Comparison of ENCODE assay signal across 21 cellular contexts in genomic region chr6:35065441-35065800, GRCh38.
"Had no signal": no experiment of that assay in that cellular context is flagged by ENCODE, and none has a peak within 500 bp of the region (broad histone marks: within the 10 kb centered on the region; RNA-seq: fewer than 3 reads in every experiment).

No MANE protein-coding gene starts in this region.

- H3K27me3 Mint-ChIP-seq: activated naive CD8-positive, alpha-beta T cell; activated T-cell treated with anti-CD3 and anti-CD28 coated beads, Interleukin-2, amount 50 U/mL, for 24 hours; central memory CD8-positive, alpha-beta T cell; naive thymus-derived CD4-positive, alpha-beta T cell; progenitor cell of endocrine pancreas had no signal

- H3K27ac Mint-ChIP-seq: activated naive CD8-positive, alpha-beta T cell; activated T-cell treated with anti-CD3 and anti-CD28 coated beads, Interleukin-2, amount 50 U/mL, for 24 hours; activated T-helper 2 cell treated with anti-CD3 and anti-CD28 coated beads, Interferon-gamma antibody, Interleukin-2, Interleukin-4, amounts not matched to agents 10 μg/mL and 5 μg/mL and 100 μg/mL, durations not matched to agents 14 hours and 24 hours and 36 hours; naive thymus-derived CD4-positive, alpha-beta T cell; WTC11 had no signal

- H3K4me3 Mint-ChIP-seq: activated naive CD8-positive, alpha-beta T cell; activated T-cell treated with anti-CD3 and anti-CD28 coated beads, Interleukin-2, amount 50 U/mL, for 24 hours; central memory CD8-positive, alpha-beta T cell; naive thymus-derived CD4-positive, alpha-beta T cell; neural crest cell; WTC11 had no signal

- H3K9me3 ChIP-seq: adrenal gland, ascending aorta, stomach, vagina had no signal

- H3K9me3 Mint-ChIP-seq: activated T-cell treated with anti-CD3 and anti-CD28 coated beads, Interleukin-2, amount 50 U/mL, for 24 hours; activated T-helper 2 cell treated with anti-CD3 and anti-CD28 coated beads, Interferon-gamma antibody, Interleukin-2, Interleukin-4, amounts not matched to agents 10 μg/mL and 5 μg/mL and 100 μg/mL, durations not matched to agents 14 hours and 24 hours and 36 hours; central memory CD8-positive, alpha-beta T cell; naive thymus-derived CD4-positive, alpha-beta T cell; neural crest cell; WTC11 had no signal

- H3K4me3 ChIP-seq: adrenal gland, ascending aorta, dorsolateral prefrontal cortex, stomach, vagina had no signal

- ATAC-seq: naive thymus-derived CD4-positive, alpha-beta T cell had no signal

- DNase-seq: activated CD4-positive, alpha-beta T cell treated with anti-CD3 and anti-CD28 coated beads, Interleukin-2, amount 50 U/mL, for 4 hours; activated CD8-positive, alpha-beta memory T cell treated with anti-CD3 and anti-CD28 coated beads for 24 hours; activated CD8-positive, alpha-beta memory T cell treated with anti-CD3 and anti-CD28 coated beads, Interleukin-2, amount 50 U/mL, for 4 hours; activated naive CD4-positive, alpha-beta T cell; activated T-cell treated with anti-CD3 and anti-CD28 coated beads, Interleukin-2, amount 50 U/mL, for 24 hours; adrenal gland; dorsolateral prefrontal cortex; naive thymus-derived CD4-positive, alpha-beta T cell; stimulated activated CD4-positive, alpha-beta T cell treated with anti-CD3 and anti-CD28 coated beads, Interleukin-1b, Interleukin-23, amount 100 ng/mL, for 48 hours; stomach; T-helper 1 cell; T-helper 9 cell; trophoblast cell had no signal

- H3K27me3 ChIP-seq: adrenal gland, ascending aorta, dorsolateral prefrontal cortex, stomach, vagina had no signal

- H3K27ac ChIP-seq: adrenal gland, vagina had no signal
